1 cellular context compared by ENCODE assay signal in the genomic region with DNA sequence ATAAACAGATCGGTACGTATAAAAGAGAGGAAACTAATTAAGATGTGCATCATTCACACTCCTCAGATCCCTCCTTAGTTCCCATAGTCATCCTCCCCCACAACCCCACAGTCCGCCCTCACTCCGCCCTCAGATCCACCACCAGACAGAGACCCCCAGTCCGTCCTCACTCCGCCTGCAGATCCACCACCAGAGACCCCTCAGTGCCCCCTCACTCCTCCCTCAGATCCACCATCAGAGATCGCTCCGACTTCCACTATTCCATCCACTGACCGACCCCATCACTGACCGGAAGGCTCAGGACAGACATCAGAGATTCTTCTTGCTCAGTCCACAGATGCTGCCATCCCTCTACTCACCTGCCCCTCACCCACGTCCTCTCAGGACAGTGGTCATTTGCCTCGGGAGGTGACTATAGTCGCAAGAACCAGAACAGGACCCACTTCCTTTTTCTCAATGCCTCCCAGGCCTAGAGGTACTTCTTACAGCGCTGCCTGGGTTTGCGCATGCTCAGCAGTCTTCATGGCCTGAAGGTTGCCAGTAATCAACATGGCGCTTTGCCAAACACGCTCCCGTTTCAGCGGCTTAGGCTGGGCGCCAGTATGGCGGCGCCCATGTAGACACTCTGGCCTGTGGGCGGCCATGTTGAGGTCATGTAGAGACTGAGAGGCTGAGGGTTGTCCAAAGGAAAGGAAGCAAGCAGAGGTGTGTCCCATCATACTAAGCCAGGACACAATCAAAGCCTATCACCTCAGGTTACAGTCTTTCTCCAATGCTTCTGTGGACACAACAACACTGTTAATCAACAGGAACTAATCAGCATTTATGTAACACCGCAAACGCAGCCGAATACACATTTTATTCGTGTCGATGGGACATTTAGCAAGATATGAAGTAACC.
TF ChIP-seq lines count a peak whose summit lies in the region.

A gene (minus strand): TSS at position 508 of the 900 bp plus-strand sequence. CDS start 3,009 bp downstream, outside the sequence.

TF ChIP-seq in HepG2, 621 proteins besides CTCF, POLR2A, EP300 and RAD21 (continued from another document and continues in another):
- TF ChIP-seq, protein P1, sequence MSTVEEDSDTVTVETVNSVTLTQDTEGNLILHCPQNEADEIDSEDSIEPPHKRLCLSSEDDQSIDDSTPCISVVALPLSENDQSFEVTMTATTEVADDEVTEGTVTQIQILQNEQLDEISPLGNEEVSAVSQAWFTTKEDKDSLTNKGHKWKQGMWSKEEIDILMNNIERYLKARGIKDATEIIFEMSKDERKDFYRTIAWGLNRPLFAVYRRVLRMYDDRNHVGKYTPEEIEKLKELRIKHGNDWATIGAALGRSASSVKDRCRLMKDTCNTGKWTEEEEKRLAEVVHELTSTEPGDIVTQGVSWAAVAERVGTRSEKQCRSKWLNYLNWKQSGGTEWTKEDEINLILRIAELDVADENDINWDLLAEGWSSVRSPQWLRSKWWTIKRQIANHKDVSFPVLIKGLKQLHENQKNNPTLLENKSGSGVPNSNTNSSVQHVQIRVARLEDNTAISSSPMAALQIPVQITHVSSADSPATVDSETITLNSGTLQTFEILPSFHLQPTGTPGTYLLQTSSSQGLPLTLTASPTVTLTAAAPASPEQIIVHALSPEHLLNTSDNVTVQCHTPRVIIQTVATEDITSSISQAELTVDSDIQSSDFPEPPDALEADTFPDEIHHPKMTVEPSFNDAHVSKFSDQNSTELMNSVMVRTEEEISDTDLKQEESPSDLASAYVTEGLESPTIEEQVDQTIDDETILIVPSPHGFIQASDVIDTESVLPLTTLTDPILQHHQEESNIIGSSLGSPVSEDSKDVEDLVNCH (CRISPR knock-in tag; IDR thresholded peaks at IDR 0.05) = no peak
- TF ChIP-seq SPEN (CRISPR knock-in tag; IDR thresholded peaks at IDR 0.05; ENCODE audit: low read depth) = peak; percentile 84
- no peak for TF ChIP-seq ZNF354B (CRISPR knock-in tag; IDR thresholded peaks at IDR 0.05)
- TF ChIP-seq, protein P2, sequence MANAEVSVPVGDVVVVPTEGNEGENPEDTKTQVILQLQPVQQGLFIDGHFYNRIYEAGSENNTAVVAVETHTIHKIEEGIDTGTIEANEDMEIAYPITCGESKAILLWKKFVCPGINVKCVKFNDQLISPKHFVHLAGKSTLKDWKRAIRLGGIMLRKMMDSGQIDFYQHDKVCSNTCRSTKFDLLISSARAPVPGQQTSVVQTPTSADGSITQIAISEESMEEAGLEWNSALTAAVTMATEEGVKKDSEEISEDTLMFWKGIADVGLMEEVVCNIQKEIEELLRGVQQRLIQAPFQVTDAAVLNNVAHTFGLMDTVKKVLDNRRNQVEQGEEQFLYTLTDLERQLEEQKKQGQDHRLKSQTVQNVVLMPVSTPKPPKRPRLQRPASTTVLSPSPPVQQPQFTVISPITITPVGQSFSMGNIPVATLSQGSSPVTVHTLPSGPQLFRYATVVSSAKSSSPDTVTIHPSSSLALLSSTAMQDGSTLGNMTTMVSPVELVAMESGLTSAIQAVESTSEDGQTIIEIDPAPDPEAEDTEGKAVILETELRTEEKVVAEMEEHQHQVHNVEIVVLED (CRISPR knock-in tag; IDR thresholded peaks at IDR 0.05; ENCODE audit: borderline replicate concordance) = peak; percentile 88
- TF ChIP-seq SIN3A (IDR thresholded peaks at IDR 0.05; ENCODE audit: borderline replicate concordance, low read depth, low read length) = peak; percentile 48; the same call in 1 of the 2 replicates
- peak; percentile 70; the same call in 1 of the 2 replicates for TF ChIP-seq DMAP1 (CRISPR knock-in tag; IDR thresholded peaks at IDR 0.05)
- TF ChIP-seq, protein P3, sequence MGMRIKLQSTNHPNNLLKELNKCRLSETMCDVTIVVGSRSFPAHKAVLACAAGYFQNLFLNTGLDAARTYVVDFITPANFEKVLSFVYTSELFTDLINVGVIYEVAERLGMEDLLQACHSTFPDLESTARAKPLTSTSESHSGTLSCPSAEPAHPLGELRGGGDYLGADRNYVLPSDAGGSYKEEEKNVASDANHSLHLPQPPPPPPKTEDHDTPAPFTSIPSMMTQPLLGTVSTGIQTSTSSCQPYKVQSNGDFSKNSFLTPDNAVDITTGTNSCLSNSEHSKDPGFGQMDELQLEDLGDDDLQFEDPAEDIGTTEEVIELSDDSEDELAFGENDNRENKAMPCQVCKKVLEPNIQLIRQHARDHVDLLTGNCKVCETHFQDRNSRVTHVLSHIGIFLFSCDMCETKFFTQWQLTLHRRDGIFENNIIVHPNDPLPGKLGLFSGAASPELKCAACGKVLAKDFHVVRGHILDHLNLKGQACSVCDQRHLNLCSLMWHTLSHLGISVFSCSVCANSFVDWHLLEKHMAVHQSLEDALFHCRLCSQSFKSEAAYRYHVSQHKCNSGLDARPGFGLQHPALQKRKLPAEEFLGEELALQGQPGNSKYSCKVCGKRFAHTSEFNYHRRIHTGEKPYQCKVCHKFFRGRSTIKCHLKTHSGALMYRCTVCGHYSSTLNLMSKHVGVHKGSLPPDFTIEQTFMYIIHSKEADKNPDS (CRISPR knock-in tag; IDR thresholded peaks at IDR 0.05) = no peak
- TF ChIP-seq RBM39 (IDR thresholded peaks at IDR 0.05; ENCODE audit: low read depth, low read length, poor library complexity, severe bottlenecking) = no peak
- TF ChIP-seq TEAD3 (CRISPR knock-in tag; optimal IDR thresholded peaks at IDR 0.05; ENCODE audit: borderline replicate concordance) = peak; percentile 52
- no peak for TF ChIP-seq CHD2 (IDR thresholded peaks at IDR 0.05; ENCODE audit: low read depth, low read length)
- peak; percentile 49; the same call in 1 of the 2 replicates for TF ChIP-seq SRY (CRISPR knock-in tag; IDR thresholded peaks at IDR 0.05)
- TF ChIP-seq, protein P4, sequence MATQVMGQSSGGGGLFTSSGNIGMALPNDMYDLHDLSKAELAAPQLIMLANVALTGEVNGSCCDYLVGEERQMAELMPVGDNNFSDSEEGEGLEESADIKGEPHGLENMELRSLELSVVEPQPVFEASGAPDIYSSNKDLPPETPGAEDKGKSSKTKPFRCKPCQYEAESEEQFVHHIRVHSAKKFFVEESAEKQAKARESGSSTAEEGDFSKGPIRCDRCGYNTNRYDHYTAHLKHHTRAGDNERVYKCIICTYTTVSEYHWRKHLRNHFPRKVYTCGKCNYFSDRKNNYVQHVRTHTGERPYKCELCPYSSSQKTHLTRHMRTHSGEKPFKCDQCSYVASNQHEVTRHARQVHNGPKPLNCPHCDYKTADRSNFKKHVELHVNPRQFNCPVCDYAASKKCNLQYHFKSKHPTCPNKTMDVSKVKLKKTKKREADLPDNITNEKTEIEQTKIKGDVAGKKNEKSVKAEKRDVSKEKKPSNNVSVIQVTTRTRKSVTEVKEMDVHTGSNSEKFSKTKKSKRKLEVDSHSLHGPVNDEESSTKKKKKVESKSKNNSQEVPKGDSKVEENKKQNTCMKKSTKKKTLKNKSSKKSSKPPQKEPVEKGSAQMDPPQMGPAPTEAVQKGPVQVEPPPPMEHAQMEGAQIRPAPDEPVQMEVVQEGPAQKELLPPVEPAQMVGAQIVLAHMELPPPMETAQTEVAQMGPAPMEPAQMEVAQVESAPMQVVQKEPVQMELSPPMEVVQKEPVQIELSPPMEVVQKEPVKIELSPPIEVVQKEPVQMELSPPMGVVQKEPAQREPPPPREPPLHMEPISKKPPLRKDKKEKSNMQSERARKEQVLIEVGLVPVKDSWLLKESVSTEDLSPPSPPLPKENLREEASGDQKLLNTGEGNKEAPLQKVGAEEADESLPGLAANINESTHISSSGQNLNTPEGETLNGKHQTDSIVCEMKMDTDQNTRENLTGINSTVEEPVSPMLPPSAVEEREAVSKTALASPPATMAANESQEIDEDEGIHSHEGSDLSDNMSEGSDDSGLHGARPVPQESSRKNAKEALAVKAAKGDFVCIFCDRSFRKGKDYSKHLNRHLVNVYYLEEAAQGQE (IDR thresholded peaks at IDR 0.05; ENCODE audit: borderline replicate concordance in 1 of 2, low read depth in 1 of 2, low read length in 2 of 2) = no peak
- TF ChIP-seq, protein P5, sequence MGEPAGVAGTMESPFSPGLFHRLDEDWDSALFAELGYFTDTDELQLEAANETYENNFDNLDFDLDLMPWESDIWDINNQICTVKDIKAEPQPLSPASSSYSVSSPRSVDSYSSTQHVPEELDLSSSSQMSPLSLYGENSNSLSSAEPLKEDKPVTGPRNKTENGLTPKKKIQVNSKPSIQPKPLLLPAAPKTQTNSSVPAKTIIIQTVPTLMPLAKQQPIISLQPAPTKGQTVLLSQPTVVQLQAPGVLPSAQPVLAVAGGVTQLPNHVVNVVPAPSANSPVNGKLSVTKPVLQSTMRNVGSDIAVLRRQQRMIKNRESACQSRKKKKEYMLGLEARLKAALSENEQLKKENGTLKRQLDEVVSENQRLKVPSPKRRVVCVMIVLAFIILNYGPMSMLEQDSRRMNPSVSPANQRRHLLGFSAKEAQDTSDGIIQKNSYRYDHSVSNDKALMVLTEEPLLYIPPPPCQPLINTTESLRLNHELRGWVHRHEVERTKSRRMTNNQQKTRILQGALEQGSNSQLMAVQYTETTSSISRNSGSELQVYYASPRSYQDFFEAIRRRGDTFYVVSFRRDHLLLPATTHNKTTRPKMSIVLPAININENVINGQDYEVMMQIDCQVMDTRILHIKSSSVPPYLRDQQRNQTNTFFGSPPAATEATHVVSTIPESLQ (CRISPR knock-in tag; conservative IDR thresholded peaks at IDR 0.05) = no peak
- no peak for TF ChIP-seq MTA3 (CRISPR knock-in tag; IDR thresholded peaks at IDR 0.05)
- no peak for TF ChIP-seq ZNF253 (CRISPR knock-in tag; IDR thresholded peaks at IDR 0.05; ENCODE audit: borderline replicate concordance)
- no peak for TF ChIP-seq JDP2 (CRISPR knock-in tag; IDR thresholded peaks at IDR 0.05; ENCODE audit: borderline replicate concordance)
- TF ChIP-seq, protein P6, sequence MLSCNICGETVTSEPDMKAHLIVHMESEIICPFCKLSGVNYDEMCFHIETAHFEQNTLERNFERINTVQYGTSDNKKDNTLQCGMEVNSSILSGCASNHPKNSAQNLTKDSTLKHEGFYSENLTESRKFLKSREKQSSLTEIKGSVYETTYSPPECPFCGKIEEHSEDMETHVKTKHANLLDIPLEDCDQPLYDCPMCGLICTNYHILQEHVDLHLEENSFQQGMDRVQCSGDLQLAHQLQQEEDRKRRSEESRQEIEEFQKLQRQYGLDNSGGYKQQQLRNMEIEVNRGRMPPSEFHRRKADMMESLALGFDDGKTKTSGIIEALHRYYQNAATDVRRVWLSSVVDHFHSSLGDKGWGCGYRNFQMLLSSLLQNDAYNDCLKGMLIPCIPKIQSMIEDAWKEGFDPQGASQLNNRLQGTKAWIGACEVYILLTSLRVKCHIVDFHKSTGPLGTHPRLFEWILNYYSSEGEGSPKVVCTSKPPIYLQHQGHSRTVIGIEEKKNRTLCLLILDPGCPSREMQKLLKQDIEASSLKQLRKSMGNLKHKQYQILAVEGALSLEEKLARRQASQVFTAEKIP (CRISPR knock-in tag; IDR thresholded peaks at IDR 0.05; ENCODE audit: borderline replicate concordance) = no peak
- no peak for TF ChIP-seq KLF15 (CRISPR knock-in tag; IDR thresholded peaks at IDR 0.05; ENCODE audit: borderline replicate concordance)
- TF ChIP-seq, protein P7, sequence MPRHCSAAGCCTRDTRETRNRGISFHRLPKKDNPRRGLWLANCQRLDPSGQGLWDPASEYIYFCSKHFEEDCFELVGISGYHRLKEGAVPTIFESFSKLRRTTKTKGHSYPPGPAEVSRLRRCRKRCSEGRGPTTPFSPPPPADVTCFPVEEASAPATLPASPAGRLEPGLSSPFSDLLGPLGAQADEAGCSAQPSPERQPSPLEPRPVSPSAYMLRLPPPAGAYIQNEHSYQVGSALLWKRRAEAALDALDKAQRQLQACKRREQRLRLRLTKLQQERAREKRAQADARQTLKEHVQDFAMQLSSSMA (CRISPR knock-in tag; IDR thresholded peaks at IDR 0.05) = peak; percentile 94
- TF ChIP-seq ZNF589 (CRISPR knock-in tag; conservative IDR thresholded peaks at IDR 0.05) = no peak
- peak; percentile 60 for TF ChIP-seq RARA (CRISPR knock-in tag; IDR thresholded peaks at IDR 0.05)
- TF ChIP-seq ASH2L (IDR thresholded peaks at IDR 0.05; ENCODE audit: insufficient read length, low read depth, low read length) = peak; percentile 58
- TF ChIP-seq ZNF766 (CRISPR knock-in tag; IDR thresholded peaks at IDR 0.05; ENCODE audit: borderline replicate concordance) = 0 out of 2 replicates have a peak, but pooled peaks have one; percentile 57
- peak; percentile 90 for TF ChIP-seq ZNF556 (CRISPR knock-in tag; IDR thresholded peaks at IDR 0.05; ENCODE audit: borderline replicate concordance)
- no peak for TF ChIP-seq ZSCAN22 (CRISPR knock-in tag; IDR thresholded peaks at IDR 0.05)
- TF ChIP-seq, protein P8, sequence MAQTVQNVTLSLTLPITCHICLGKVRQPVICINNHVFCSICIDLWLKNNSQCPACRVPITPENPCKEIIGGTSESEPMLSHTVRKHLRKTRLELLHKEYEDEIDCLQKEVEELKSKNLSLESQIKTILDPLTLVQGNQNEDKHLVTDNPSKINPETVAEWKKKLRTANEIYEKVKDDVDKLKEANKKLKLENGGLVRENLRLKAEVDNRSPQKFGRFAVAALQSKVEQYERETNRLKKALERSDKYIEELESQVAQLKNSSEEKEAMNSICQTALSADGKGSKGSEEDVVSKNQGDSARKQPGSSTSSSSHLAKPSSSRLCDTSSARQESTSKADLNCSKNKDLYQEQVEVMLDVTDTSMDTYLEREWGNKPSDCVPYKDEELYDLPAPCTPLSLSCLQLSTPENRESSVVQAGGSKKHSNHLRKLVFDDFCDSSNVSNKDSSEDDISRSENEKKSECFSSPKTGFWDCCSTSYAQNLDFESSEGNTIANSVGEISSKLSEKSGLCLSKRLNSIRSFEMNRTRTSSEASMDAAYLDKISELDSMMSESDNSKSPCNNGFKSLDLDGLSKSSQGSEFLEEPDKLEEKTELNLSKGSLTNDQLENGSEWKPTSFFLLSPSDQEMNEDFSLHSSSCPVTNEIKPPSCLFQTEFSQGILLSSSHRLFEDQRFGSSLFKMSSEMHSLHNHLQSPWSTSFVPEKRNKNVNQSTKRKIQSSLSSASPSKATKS (CRISPR knock-in tag; IDR thresholded peaks at IDR 0.05) = no peak
- TF ChIP-seq MEIS2 (CRISPR knock-in tag; IDR thresholded peaks at IDR 0.05) = peak; percentile 69; the same call in 1 of the 2 replicates
- peak; percentile 57 for TF ChIP-seq FOSL2 (CRISPR knock-in tag; IDR thresholded peaks at IDR 0.05)
- no peak for TF ChIP-seq SSRP1 (CRISPR knock-in tag; IDR thresholded peaks at IDR 0.05)
